ENCODE assay signal across 27 cellular contexts in genomic region chr11:17746096-17746495, GRCh38. TPM values are rescaled to one million over a fixed set of nuclear protein-coding genes. Genes with fewer than 3 reads are reported as not detected.
DNase-seq lines count a peak whose midpoint lies in the region; ATAC-seq, FAIRE-seq and TF ChIP-seq lines count a peak whose summit lies in the region.
"Had no signal": no experiment of that assay in that cellular context is flagged by ENCODE, and none has a peak within 500 bp of the region (broad histone marks: within the 10 kb centered on the region; RNA-seq: fewer than 3 reads in every experiment).

No MANE protein-coding gene starts in this region.

- H3K4me1 ChIP-seq in left ventricle myocardium inferior (peaks cover 10% of the 10 kb centered on the region), kidney (ENCODE audit: control insufficient read depth in 1 of 2, insufficient read depth in 1 of 2, low read depth in 1 of 2, low read length in 2 of 2) (no peaks in the 10 kb centered on the region), neuronal stem cell (ENCODE audit: control insufficient read depth in 2 of 2, insufficient read depth in 1 of 2, low read depth in 1 of 2, low read length in 2 of 2) (no peaks in the 10 kb centered on the region), upper lobe of right lung (no peaks in the 10 kb centered on the region)
- H3K4me1 ChIP-seq: BE2C had no signal

- H3K79me1 ChIP-seq in neuronal stem cell (ENCODE audit: low read depth, low read length) = peaks cover 4% of the 10 kb centered on the region

- H3K36me3 ChIP-seq in left ventricle myocardium inferior = no peaks in the 10 kb centered on the region
- no peaks in the 10 kb centered on the region for H3K36me3 ChIP-seq in kidney (ENCODE audit: control insufficient read depth in 1 of 2, insufficient read depth in 2 of 2, low read length in 2 of 2)
- H3K36me3 ChIP-seq in neuronal stem cell (replicated peaks in 1 of 2; ENCODE audit: control insufficient read depth in 2 of 2, insufficient read depth in 2 of 2, low read length in 2 of 2) = no peaks in the 10 kb centered on the region
- H3K36me3 ChIP-seq in upper lobe of right lung = no peaks in the 10 kb centered on the region
- H3K36me3 ChIP-seq: BE2C had no signal

- WGBS in neuronal stem cell (ENCODE audit: extremely low coverage in 2 of 2, insufficient read length in 2 of 2, insufficient replicate concordance in 1 of 2), 2 donors = no CpG with 5 or more reads among the region's 11 CpGs
- WGBS in lower leg skin, 2 donors = 77 to 78% methylated on average over 11 of the region's 11 CpGs

- H2AK5ac ChIP-seq in neuronal stem cell (ENCODE audit: low read depth, low read length) = no peak overlapping the region

- ATAC-seq in upper lobe of right lung (no peak), HG02840 (IDR thresholded peaks at IDR 0.05; ENCODE audit: low FRiP score, unreplicated experiment) (no peak)
- ATAC-seq: GM23338, HCT116, HepG2 had no signal

- H3K27ac ChIP-seq in left ventricle myocardium inferior (replicated peaks) (no peak overlapping the region), kidney (ENCODE audit: low read depth in 2 of 2, low read length in 2 of 2) (no peak overlapping the region), neuronal stem cell (replicated peaks; ENCODE audit: low read length) (no peak overlapping the region), upper lobe of right lung (no peak overlapping the region)

- no peak overlapping the region for H3K23ac ChIP-seq in neuronal stem cell (ENCODE audit: low read depth, low read length, poor library complexity)

- DNase-seq in cardiac septum (ENCODE audit: low spot score) (peak; percentile 72), left ventricle myocardium inferior (no peak), kidney (peak; percentile 46), neuronal stem cell (ENCODE audit: low spot score) (no peak), upper lobe of right lung (peak; percentile 40), lower leg skin (ENCODE audit: low spot score in 2 of 2) (no peak)
- DNase-seq: ACHN; BE2C; C1 segment of cervical spinal cord; CD4-positive, CD25-positive, alpha-beta regulatory T cell; COR-L47; DMS 273 treated with DMSO at 0.1 percent for 48 hours; DMS53; DND-41; EL; HFFc6 had no signal

- FAIRE-seq in kidney (lab: Jason Lieb, UNC) = no peak
- FAIRE-seq: A204.1, G401.6, GM12891, GM19239, H54, HepG2 had no signal

- no peak for TF ChIP-seq POLR2A in lower leg skin (IDR thresholded peaks at IDR 0.05)

- no peak overlapping the region for H3K18ac ChIP-seq in neuronal stem cell (ENCODE audit: low read length)

- H2BK15ac ChIP-seq in neuronal stem cell (ENCODE audit: low read length) = no peak overlapping the region

- TF ChIP-seq CTCF in left ventricle myocardium inferior (IDR thresholded peaks at IDR 0.05; ENCODE audit: borderline replicate concordance) (no peak), kidney (IDR thresholded peaks at IDR 0.05; ENCODE audit: borderline replicate concordance, extremely low read depth, insufficient read depth) (no peak), upper lobe of right lung (IDR thresholded peaks at IDR 0.05) (no peak), lower leg skin (IDR thresholded peaks at IDR 0.05) (no peak)

- H2BK120ac ChIP-seq in neuronal stem cell (ENCODE audit: low read depth, low read length) = no peak overlapping the region

- no peak overlapping the region for H3K4me2 ChIP-seq in neuronal stem cell (ENCODE audit: insufficient read depth, low read length, poor library complexity, severe bottlenecking)
- H3K4me2 ChIP-seq: GM23338 had no signal

- H3K4ac ChIP-seq in neuronal stem cell (ENCODE audit: low read length) = no peak overlapping the region

- no peaks in the 10 kb centered on the region for H3K9me3 ChIP-seq in left ventricle myocardium inferior (replicated peaks)
- no peaks in the 10 kb centered on the region for H3K9me3 ChIP-seq in kidney (ENCODE audit: control insufficient read depth in 1 of 2, low read length in 2 of 2)
- no peaks in the 10 kb centered on the region for H3K9me3 ChIP-seq in neuronal stem cell (replicated peaks in 1 of 2; ENCODE audit: control insufficient read depth in 2 of 2, insufficient read depth in 1 of 2, low read depth in 1 of 2, low read length in 2 of 2)
- no peaks in the 10 kb centered on the region for H3K9me3 ChIP-seq in upper lobe of right lung
- H3K9me3 ChIP-seq: BE2C had no signal

- H3K14ac ChIP-seq in neuronal stem cell (ENCODE audit: low read length) = no peak overlapping the region

- intact Hi-C loops in cardiac septum (cut with DNase I) = no loop called here
- intact Hi-C loops in left ventricle myocardium inferior (cut with micrococcal nuclease) = no loop called here
- intact Hi-C loops in kidney (cut with DNase I) = no loop called here
- intact Hi-C loops in upper lobe of right lung (cut with DNase I) = no loop called here
- intact Hi-C loops in lower leg skin (cut with DNase I; ENCODE audit: low total_unique reads) = no loop called here

- H2BK12ac ChIP-seq in neuronal stem cell (ENCODE audit: low read length) = no peak overlapping the region

- H3K9ac ChIP-seq in kidney (ENCODE audit: low read length in 2 of 2) (no peak overlapping the region), neuronal stem cell (ENCODE audit: low read depth, low read length, poor library complexity) (peak overlapping the region; percentile 31)

- no peak overlapping the region for H2BK5ac ChIP-seq in neuronal stem cell (ENCODE audit: low read length)

- H3K27me3 ChIP-seq in left ventricle myocardium inferior (ENCODE audit: low read depth) (peaks cover 35% of the 10 kb centered on the region), neuronal stem cell (ENCODE audit: control insufficient read depth in 3 of 3, insufficient read depth in 3 of 3, low read depth in 1 of 3, low read length in 3 of 3) (no peaks in the 10 kb centered on the region), upper lobe of right lung (peaks cover 6% of the 10 kb centered on the region)
- H3K27me3 ChIP-seq: BE2C had no signal

- H2AFZ ChIP-seq in neuronal stem cell (ENCODE audit: low read length) = no peak overlapping the region
- H2AFZ ChIP-seq: GM23338 had no signal

- H4K8ac ChIP-seq in neuronal stem cell (ENCODE audit: low read depth, low read length) = no peak overlapping the region

- no peak overlapping the region for H4K91ac ChIP-seq in neuronal stem cell (ENCODE audit: low read depth, low read length, poor library complexity)

- no peak overlapping the region for H3K4me3 ChIP-seq in left ventricle myocardium inferior
- no peak overlapping the region for H3K4me3 ChIP-seq in kidney (ENCODE audit: low read length in 2 of 2)
- no peak overlapping the region for H3K4me3 ChIP-seq in neuronal stem cell (ENCODE audit: low read length in 2 of 2)
- no peak overlapping the region for H3K4me3 ChIP-seq in upper lobe of right lung
- no peak overlapping the region for H3K4me3 ChIP-seq in lower leg skin (ENCODE audit: low read depth, poor library complexity, severe bottlenecking)
- H3K4me3 ChIP-seq: GM23338 had no signal

RNA-seq across cellular contexts. Expression of gene KCNC1, which starts 11.5 kb away (rescaled TPM):
- total RNA-seq in cardiac septum (0.05 TPM), left ventricle myocardium inferior (not detected), kidney (0.03 TPM), upper lobe of right lung (not detected), lower leg skin (under 1 TPM in 1 of 4 donors, not detected in 3; 0.06 TPM)
- polyA plus RNA-seq in kidney (ENCODE audit: insufficient read depth, low read depth, low replicate concordance) = not detected
- 2.0 TPM for polyA plus RNA-seq in neuronal stem cell (2013, experiment 1 of 2)
- 1.9 TPM for polyA plus RNA-seq in neuronal stem cell (2013, experiment 2 of 2)
- total RNA-seq: CD4-positive, CD25-positive, alpha-beta regulatory T cell; CD8-positive, alpha-beta memory T cell; GM23338; HFFc6 had no signal
- polyA plus RNA-seq: CD8-positive, alpha-beta memory T cell had no signal

RNA-seq across cellular contexts. Expression of gene MYOD1, which starts 26.7 kb away (rescaled TPM):
- total RNA-seq in cardiac septum (not detected), left ventricle myocardium inferior (not detected), kidney (not detected), upper lobe of right lung (not detected), lower leg skin (not detected)
- not detected for polyA plus RNA-seq in kidney (ENCODE audit: insufficient read depth, low read depth, low replicate concordance)
- polyA plus RNA-seq in neuronal stem cell (2013, experiment 1 of 2) = not detected
- not detected for polyA plus RNA-seq in neuronal stem cell (2013, experiment 2 of 2)
- total RNA-seq: CD4-positive, CD25-positive, alpha-beta regulatory T cell; CD8-positive, alpha-beta memory T cell; GM23338; HepG2; HFFc6 had no signal
- polyA plus RNA-seq: CD4-positive, CD25-positive, alpha-beta regulatory T cell; CD8-positive, alpha-beta memory T cell; GM23338; HepG2; IgD-negative memory B cell had no signal

Comparison
In these comparisons a context has a peak if more than half of its experiments do, and no peak if none do; other contexts are left out.
1. DNase-seq: peak in cardiac septum (single experiment), kidney (single experiment) and upper lobe of right lung (single experiment); none in left ventricle myocardium inferior (single experiment), neuronal stem cell (single experiment) and lower leg skin (0 of 2).